Comparison of ENCODE assay signal across 8 cellular contexts in genomic region chr11:20112291-20113146, GRCh38. TPM values are rescaled to one million over a fixed set of nuclear protein-coding genes. Genes with fewer than 3 reads are reported as not detected.
DNase-seq lines count a peak whose midpoint lies in the region; ATAC-seq and TF ChIP-seq lines count a peak whose summit lies in the region.

No MANE protein-coding gene starts in this region.

- DNase-seq in SIG-M5 treated with dmso at 0.1 percent for 504 hours (lab: John Stamatoyannopoulos, UW; ENCODE audit: unreplicated experiment) (peak; percentile 6), SIG-M5 (lab: John Stamatoyannopoulos, UW) (no peak), T1000 (lab: John Stamatoyannopoulos, UW) (peak; percentile 62), fibroblast of the aortic adventitia (ENCODE audit: low read depth) (peak; percentile 95), omental fat pad (ENCODE audit: low spot score) (peak; percentile 61), activated gamma-delta T cell treated with Interleukin-2 at 50 U/mL for 16 hours (no peak)
- DNase-seq in naive thymus-derived CD8-positive, alpha-beta T cell = no peak

- peak overlapping the region in 2 of 10 donors; percentile 2 to 65 for H3K27ac Mint-ChIP-seq in naive thymus-derived CD8-positive, alpha-beta T cell

- POLR2A ChIA-PET in naive thymus-derived CD8-positive, alpha-beta T cell (lab: Charles Lee) = no interaction called here

- no peaks in the 10 kb centered on the region for H3K4me1 Mint-ChIP-seq in naive thymus-derived CD8-positive, alpha-beta T cell

- TF ChIP-seq CTCF in fibroblast of the aortic adventitia (IDR thresholded peaks at IDR 0.05; ENCODE audit: insufficient read depth, low read length) = no peak
- no peak for TF ChIP-seq CTCF in omental fat pad (IDR thresholded peaks at IDR 0.05)

- peaks cover 3 to 22% (median 7%) of the 10 kb centered on the region in 5 donors for H3K27me3 Mint-ChIP-seq in naive thymus-derived CD8-positive, alpha-beta T cell

- ATAC-seq in omental fat pad (ENCODE audit: low FRiP score) = peak; percentile 97
- no peak for ATAC-seq in GM18873 (IDR thresholded peaks at IDR 0.05; ENCODE audit: low FRiP score, unreplicated experiment)
- ATAC-seq in naive thymus-derived CD8-positive, alpha-beta T cell = no peak

- peaks cover 0 to 2% (median 0%) of the 10 kb centered on the region in 3 donors for H3K36me3 Mint-ChIP-seq in naive thymus-derived CD8-positive, alpha-beta T cell

- H3K4me3 Mint-ChIP-seq in naive thymus-derived CD8-positive, alpha-beta T cell = no peak overlapping the region

- no peaks in the 10 kb centered on the region for H3K9me3 Mint-ChIP-seq in naive thymus-derived CD8-positive, alpha-beta T cell

- H3K4me3 ChIP-seq in fibroblast of the aortic adventitia (ENCODE audit: low read depth, low read length) = no peak overlapping the region

RNA-seq across cellular contexts. Expression of gene DBX1, which starts 47.8 kb away (rescaled TPM):
- total RNA-seq in fibroblast of the aortic adventitia (ENCODE audit: low replicate concordance) (not detected in 2 replicates), omental fat pad (not detected)
- total RNA-seq in naive thymus-derived CD8-positive, alpha-beta T cell = not detected
- polyA plus RNA-seq in naive thymus-derived CD8-positive, alpha-beta T cell = under 1 TPM in 1 of 3 donors, not detected in 2; 0.15 TPM

Comparison
In these comparisons a context has a peak if more than half of its experiments do, and no peak if none do; other contexts are left out.
1. DNase-seq: peak in SIG-M5 treated with dmso at 0.1 percent for 504 hours (single experiment), T1000 (single experiment), fibroblast of the aortic adventitia (single experiment) and omental fat pad (single experiment); none in SIG-M5 (single experiment), activated gamma-delta T cell treated with Interleukin-2 at 50 U/mL for 16 hours (single experiment) and naive thymus-derived CD8-positive, alpha-beta T cell (0 of 10).